3 cellular contexts compared by ENCODE assay signal in the genomic region with DNA sequence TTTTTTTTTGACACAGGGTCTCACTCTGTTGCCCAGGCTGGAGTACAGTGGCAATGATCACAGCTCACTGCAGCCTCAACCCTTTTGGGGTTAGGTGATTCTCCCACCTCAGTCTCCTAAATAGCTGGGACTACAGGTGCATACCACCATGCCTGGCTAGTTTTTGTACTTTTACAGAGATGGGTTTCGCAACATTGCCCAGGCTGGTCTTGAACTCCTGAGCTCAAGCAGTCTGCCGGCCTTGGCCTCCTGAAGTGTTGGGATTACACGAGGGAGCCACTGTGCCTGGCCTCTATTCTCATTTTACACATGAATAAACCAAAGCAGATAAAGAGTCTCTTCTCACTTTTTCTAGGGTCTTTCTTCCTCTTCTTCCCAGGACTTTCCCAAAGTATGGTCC.
TF ChIP-seq lines count a peak whose summit lies in the region.

No MANE protein-coding gene starts in this region.

TF ChIP-seq in A549, 52 proteins besides CTCF, POLR2A, EP300 and RAD21:
- TF ChIP-seq GATA3 (IDR thresholded peaks at IDR 0.05; ENCODE audit: borderline replicate concordance) (no peak), HOXA7 (CRISPR knock-in tag; IDR thresholded peaks at IDR 0.05) (no peak), CEBPB (IDR thresholded peaks at IDR 0.05) (peak; percentile 46 to 55; a peak in 2 of 4 replicates), HES2 (IDR thresholded peaks at IDR 0.05) (no peak), TFCP2L1 (CRISPR knock-in tag; IDR thresholded peaks at IDR 0.05) (no peak), ZFP36 (IDR thresholded peaks at IDR 0.05; ENCODE audit: borderline replicate concordance, partially characterized antibody) (no peak)

TF ChIP-seq in Ishikawa, 13 proteins besides CTCF, POLR2A, EP300 and RAD21:
- TF ChIP-seq CEBPB (IDR thresholded peaks at IDR 0.05) (peak; percentile 65), EGR1 (IDR thresholded peaks at IDR 0.05) (no peak)

TF ChIP-seq in H1, 55 proteins besides CTCF, POLR2A, EP300 and RAD21:
- TF ChIP-seq EZH2 (IDR thresholded peaks at IDR 0.05; ENCODE audit: low read depth, low read length, severe bottlenecking) = no peak
- peak; percentile 83 for TF ChIP-seq CEBPB (IDR thresholded peaks at IDR 0.05; ENCODE audit: low read depth, low read length)
